12 cellular contexts compared by ENCODE assay signal in genomic region chr1:19710825-19711611, GRCh38. TPM values are rescaled to one million over a fixed set of nuclear protein-coding genes. Genes with fewer than 3 reads are reported as not detected.
DNase-seq lines count a peak whose midpoint lies in the region; ATAC-seq and TF ChIP-seq lines count a peak whose summit lies in the region.
"Had no signal": no experiment of that assay in that cellular context is flagged by ENCODE, and none has a peak within 500 bp of the region (broad histone marks: within the 10 kb centered on the region; RNA-seq: fewer than 3 reads in every experiment).

No MANE protein-coding gene starts in this region.

- no peak for TF ChIP-seq CTCF in GM20000 (IDR thresholded peaks at IDR 0.05; ENCODE audit: extremely low read depth, missing control alignments)
- no peak for TF ChIP-seq CTCF in left lung (IDR thresholded peaks at IDR 0.05)
- TF ChIP-seq CTCF in foreskin fibroblast (IDR thresholded peaks at IDR 0.05; ENCODE audit: low read depth, low read length), result no peak

- H3K4me1 ChIP-seq in left lung, result no peaks in the 10 kb centered on the region
- H3K4me1 ChIP-seq: breast epithelium had no signal

- intact Hi-C loops in left lung (cut with DNase I), result no loop called here

- H3K4me3 ChIP-seq in left lung, result no peak overlapping the region
- no peak overlapping the region for H3K4me3 ChIP-seq in foreskin fibroblast (ENCODE audit: low read depth in 1 of 2, low read length in 2 of 2)
- H3K4me3 ChIP-seq: breast epithelium, esophagus squamous epithelium had no signal

- peak; percentile 58 for ATAC-seq in GM18498 (IDR thresholded peaks at IDR 0.05; ENCODE audit: unreplicated experiment)
- ATAC-seq in HG03442 (IDR thresholded peaks at IDR 0.05; ENCODE audit: unreplicated experiment), result peak; percentile 45
- no peak for ATAC-seq in left lung

- H3K36me3 ChIP-seq in left lung, result peaks cover 0 to 6% of the 10 kb centered on the region in 2 donors
- H3K36me3 ChIP-seq: breast epithelium had no signal

- no peaks in the 10 kb centered on the region for H3K9me3 ChIP-seq in left lung
- H3K9me3 ChIP-seq: breast epithelium, esophagus squamous epithelium had no signal

- H3K27me3 ChIP-seq in left lung, result no peaks in the 10 kb centered on the region
- H3K27me3 ChIP-seq: breast epithelium, esophagus squamous epithelium had no signal

- DNase-seq in GM20000 (ENCODE audit: low spot score), result peak; percentile 53
- DNase-seq in kidney glomerular epithelial cell (lab: John Stamatoyannopoulos, UW), result peak; percentile 6
- no peak for DNase-seq in activated CD4-positive, CD25-positive, alpha-beta regulatory T cell (lab: John Stamatoyannopoulos, UW)
- DNase-seq in left lung, result no peak
- DNase-seq in NCI-H2196 (lab: John Stamatoyannopoulos, UW; ENCODE audit: unreplicated experiment), result no peak
- no peak for DNase-seq in foreskin fibroblast
- DNase-seq: esophagus squamous epithelium, NCI-H1092 treated with DMSO at 0.1 percent for 48 hours had no signal

- H3K27ac ChIP-seq in left lung, result no peak overlapping the region
- H3K27ac ChIP-seq: breast epithelium, esophagus squamous epithelium, VCaP had no signal

RNA-seq across cellular contexts. Expression of gene HTR6, which starts 46.3 kb away (rescaled TPM):
- total RNA-seq in left lung, result not detected
- total RNA-seq: breast epithelium, esophagus squamous epithelium had no signal

Comparison
In these comparisons a context has a peak if more than half of its experiments do, and no peak if none do; other contexts are left out.
1. DNase-seq: peak in GM20000 (single experiment) and kidney glomerular epithelial cell (single experiment); none in activated CD4-positive, CD25-positive, alpha-beta regulatory T cell (0 of 4), left lung (0 of 2), NCI-H2196 (single experiment) and foreskin fibroblast (0 of 2).